Comparison of ENCODE assay signal across 8 cellular contexts in genomic region chrX:115562492-115562872, GRCh38. TPM values are rescaled to one million over a fixed set of nuclear protein-coding genes. Genes with fewer than 3 reads are reported as not detected.
DNase-seq lines count a peak whose midpoint lies in the region; ATAC-seq lines count a peak whose summit lies in the region.

No MANE protein-coding gene starts in this region.

- no peaks in the 10 kb centered on the region for H3K36me3 Mint-ChIP-seq in stimulated activated memory B cell treated with anti-CD40 and anti-IgM and Interleukin-4, amounts not matched to agents 10 μg/mL and 1 μg/mL and 100 μg/mL, for 72 hours

- no peaks in the 10 kb centered on the region for H3K9me3 Mint-ChIP-seq in stimulated activated memory B cell treated with anti-CD40 and anti-IgM and Interleukin-4, amounts not matched to agents 10 μg/mL and 1 μg/mL and 100 μg/mL, for 72 hours

- peaks cover 3 to 5% of the 10 kb centered on the region in 2 donors for H3K4me1 ChIP-seq in mucosa of rectum (ENCODE audit: control insufficient read depth in 2 of 2, insufficient read depth in 2 of 2, low read length in 2 of 2)

- ATAC-seq in stimulated activated memory B cell treated with anti-CD40 and anti-IgM and Interleukin-4, amounts not matched to agents 10 μg/mL and 1 μg/mL and 100 μg/mL, for 72 hours, result no peak
- ATAC-seq in HG02759 (IDR thresholded peaks at IDR 0.05; ENCODE audit: unreplicated experiment), result no peak
- no peak for ATAC-seq in HG03354 (IDR thresholded peaks at IDR 0.05; ENCODE audit: poor library complexity, severe bottlenecking, unreplicated experiment)
- no peak for ATAC-seq in HG03378 (IDR thresholded peaks at IDR 0.05; ENCODE audit: unreplicated experiment)

- H3K27me3 ChIP-seq in MG63 (no peaks in the 10 kb centered on the region), mucosa of rectum (ENCODE audit: control insufficient read depth in 2 of 2, insufficient read depth in 2 of 2, low read length in 2 of 2) (peaks cover 6 to 15% of the 10 kb centered on the region in 2 donors)

- peaks cover 9% of the 10 kb centered on the region for H3K27me3 Mint-ChIP-seq in stimulated activated memory B cell treated with anti-CD40 and anti-IgM and Interleukin-4, amounts not matched to agents 10 μg/mL and 1 μg/mL and 100 μg/mL, for 72 hours

- no peaks in the 10 kb centered on the region for H3K36me3 ChIP-seq in MG63
- H3K36me3 ChIP-seq in mucosa of rectum (ENCODE audit: control insufficient read depth in 2 of 2, insufficient read depth in 2 of 2, low read length in 2 of 2), result no peaks in the 10 kb centered on the region

- H3K4me3 Mint-ChIP-seq in stimulated activated memory B cell treated with anti-CD40 and anti-IgM and Interleukin-4, amounts not matched to agents 10 μg/mL and 1 μg/mL and 100 μg/mL, for 72 hours, result no peak overlapping the region

- H3K4me3 ChIP-seq in MG63 (peak overlapping the region; percentile 69), mucosa of rectum (ENCODE audit: low read length in 2 of 2) (peak overlapping the region; percentile 67)

- H3K27ac Mint-ChIP-seq in stimulated activated memory B cell treated with anti-CD40 and anti-IgM and Interleukin-4, amounts not matched to agents 10 μg/mL and 1 μg/mL and 100 μg/mL, for 72 hours, result no peak overlapping the region

- no peaks in the 10 kb centered on the region for H3K9me3 ChIP-seq in MG63
- H3K9me3 ChIP-seq in mucosa of rectum (ENCODE audit: control insufficient read depth in 2 of 2, low read length in 2 of 2), result no peaks in the 10 kb centered on the region

- H3K27ac ChIP-seq in epithelial cell of prostate, result peak overlapping the region; percentile 90
- H3K27ac ChIP-seq in mucosa of rectum (ENCODE audit: low read depth in 2 of 2, low read length in 2 of 2), result peak overlapping the region in 1 of 2 donors; percentile 71

- peak overlapping the region in 1 of 2 donors; percentile 64 for H3K9ac ChIP-seq in mucosa of rectum (ENCODE audit: low read depth in 1 of 2, low read length in 2 of 2)

- no peaks in the 10 kb centered on the region for H3K4me1 Mint-ChIP-seq in stimulated activated memory B cell treated with anti-CD40 and anti-IgM and Interleukin-4, amounts not matched to agents 10 μg/mL and 1 μg/mL and 100 μg/mL, for 72 hours

- DNase-seq in AG08396 (ENCODE audit: low spot score), result peak; percentile 21
- peak; percentile 17 for DNase-seq in MG63
- no peak for DNase-seq in epithelial cell of prostate (ENCODE audit: low read depth, low spot score)

RNA-seq across cellular contexts. Expression of gene PLS3, which starts 1.5 kb away (rescaled TPM):
- total RNA-seq in MG63 (2014; rRNA removed; shearing (Covaris generic); ENCODE audit: low replicate concordance), result 112 and 140 TPM in 2 replicates
